ENCODE assay signal across 9 cellular contexts in genomic region chr17:83109793-83110645, GRCh38. TPM values are rescaled to one million over a fixed set of nuclear protein-coding genes. Genes with fewer than 3 reads are reported as not detected.
A peak's percentile ranks its signal among the peaks of the same experiment; 100 is the strongest.
DNase-seq lines count a peak whose midpoint lies in the region; ATAC-seq lines count a peak whose summit lies in the region.
"Had no signal": no experiment of that assay in that cellular context is flagged by ENCODE, and none has a peak within 500 bp of the region (broad histone marks: within the 10 kb centered on the region; RNA-seq: fewer than 3 reads in every experiment).

No MANE protein-coding gene starts in this region.

- WGBS in mesodermal cell (ENCODE audit: insufficient coverage in 2 of 2), 2 experiments = 89 to 93% methylated on average over 30 to 34 of the region's 37 CpGs

- no peaks in the 10 kb centered on the region for H3K9me3 ChIP-seq in mesodermal cell (ENCODE audit: control insufficient read depth, low read length)

- no peaks in the 10 kb centered on the region for H3K27me3 ChIP-seq in ACC112 (ENCODE audit: insufficient read depth, low read length)

- H3K4me1 ChIP-seq in ACC112 (ENCODE audit: control insufficient read depth, insufficient read depth, low read length, unreplicated experiment) = peaks cover 16% of the 10 kb centered on the region
- peaks cover 18% of the 10 kb centered on the region for H3K4me1 ChIP-seq in mesodermal cell (ENCODE audit: control insufficient read depth, insufficient read depth, low read length, poor library complexity, severe bottlenecking)

- H3K27ac ChIP-seq in ACC112 (ENCODE audit: low read depth, low read length) (peak overlapping the region; percentile 91), mesodermal cell (ENCODE audit: low read depth, low read length, severe bottlenecking) (peak overlapping the region; percentile 76)

- no peaks in the 10 kb centered on the region for H3K36me3 ChIP-seq in ACC112 (ENCODE audit: insufficient read depth, low read length)
- H3K36me3 ChIP-seq in mesodermal cell (ENCODE audit: control insufficient read depth, insufficient read depth, low read length) = no peaks in the 10 kb centered on the region

- ATAC-seq in GM18909 (IDR thresholded peaks at IDR 0.05; ENCODE audit: poor library complexity, unreplicated experiment) (no peak), GM21723 (IDR thresholded peaks at IDR 0.05; ENCODE audit: unreplicated experiment) (no peak), HG03025 (IDR thresholded peaks at IDR 0.05; ENCODE audit: low FRiP score, unreplicated experiment) (no peak)

- H2AFZ ChIP-seq in ACC112 (ENCODE audit: low read length, unreplicated experiment) = peak overlapping the region; percentile 76

- H3K79me2 ChIP-seq in ACC112 (ENCODE audit: control insufficient read depth, insufficient read depth, low read length, unreplicated experiment) = no peaks in the 10 kb centered on the region

- H3K4me3 ChIP-seq in ACC112 (ENCODE audit: low read depth, low read length) (peak overlapping the region; percentile 77), mesodermal cell (ENCODE audit: extremely low read depth, insufficient read depth, low read length, poor library complexity, severe bottlenecking) (no peak overlapping the region)

- DNase-seq in NCI-H1694 treated with DMSO at 0.1 percent for 48 hours (lab: John Stamatoyannopoulos, UW) (peak; percentile 48), dedifferentiated amniotic fluid mesenchymal stem cell (ENCODE audit: extremely low spot score) (peak; percentile 95), NCI-H82 (lab: John Stamatoyannopoulos, UW) (no peak)
- DNase-seq: NCI-H1436 had no signal

RNA-seq across cellular contexts. Expression of gene METRNL, which starts 30.6 kb away (rescaled TPM):
- 28.1 TPM for polyA plus RNA-seq in mesodermal cell (2013, experiment 1 of 2)
- polyA plus RNA-seq in mesodermal cell (2013, experiment 2 of 2) = 21.9 TPM
